14 cellular contexts compared by ENCODE assay signal in the genomic region with DNA sequence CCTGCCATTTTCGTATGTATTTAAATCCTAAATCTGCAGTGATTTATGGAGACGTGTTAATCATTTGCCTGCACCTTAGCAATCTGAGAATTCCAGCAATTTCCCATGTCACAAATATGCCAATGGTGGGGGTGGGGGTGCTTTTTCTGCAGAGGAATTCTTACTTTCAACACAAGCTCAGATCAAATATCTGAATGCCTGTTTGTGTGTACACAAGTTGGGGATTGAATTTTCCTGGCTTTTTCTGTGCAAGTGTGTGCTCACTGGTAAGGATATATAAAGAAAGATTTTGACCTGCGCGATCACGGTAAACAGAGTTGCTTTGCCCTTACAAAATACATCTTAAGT.
DNase-seq lines count a peak whose midpoint lies in the region; ATAC-seq and TF ChIP-seq lines count a peak whose summit lies in the region.
"Had no signal": no experiment of that assay in that cellular context is flagged by ENCODE, and none has a peak within 500 bp of the region (broad histone marks: within the 10 kb centered on the region; RNA-seq: fewer than 3 reads in every experiment).

No MANE protein-coding gene starts in this region.

- peak overlapping the region; percentile 80 for H3K27ac ChIP-seq in DND-41 (ENCODE audit: low read length)
- H3K27ac ChIP-seq in VCaP = peak overlapping the region; percentile 71
- peak overlapping the region in 3 of 4 donors; percentile 49 to 66 (median 54) for H3K27ac ChIP-seq in sigmoid colon
- no peak overlapping the region for H3K27ac ChIP-seq in PC-9
- no peak overlapping the region for H3K27ac ChIP-seq in ovary

- POLR2A ChIA-PET in PC-9 (lab: Charles Lee; ENCODE audit: unreplicated experiment) = no interaction called here

- TF ChIP-seq EP300 in sigmoid colon (IDR thresholded peaks at IDR 0.05) = no peak
- TF ChIP-seq EP300 in ovary (IDR thresholded peaks at IDR 0.05) = no peak

- H4K20me1 ChIP-seq in DND-41 (ENCODE audit: insufficient read depth, low read length) (no peaks in the 10 kb centered on the region), PC-9 (ENCODE audit: insufficient read depth) (no peaks in the 10 kb centered on the region)

- CTCF ChIA-PET in PC-9 (lab: Charles Lee) = interaction anchor here (0.7 kb wide), 1 partner anchor 550 kb away, joined by 4 read pairs; no protein-coding TSS in a partner anchor

- no peaks in the 10 kb centered on the region for H3K79me2 ChIP-seq in DND-41 (ENCODE audit: insufficient read depth, low read length)
- no peaks in the 10 kb centered on the region for H3K79me2 ChIP-seq in PC-9 (ENCODE audit: low read depth)

- TF ChIP-seq POLR2A in sigmoid colon (IDR thresholded peaks at IDR 0.05) (no peak), ovary (IDR thresholded peaks at IDR 0.05) (no peak)

- no TSS peak for BruUV-seq in PC-9 (replicated peaks; lab: Mats Ljungman, UMichigan)

- no peak overlapping the region for H3K9ac ChIP-seq in DND-41 (ENCODE audit: low read depth, low read length)

- intact Hi-C loops in sigmoid colon (cut with DNase I) (loop anchor here (10.0 kb wide), 3 partner anchors 229 to 471 kb away; a partner anchor contains a TSS), PC-9 (cut with micrococcal nuclease; ENCODE audit: unreplicated experiment) (no loop called here), ovary (cut with DNase I) (no loop called here)

- no peak for ATAC-seq in DND-41 (ENCODE audit: insufficient read depth, low read depth)
- ATAC-seq in HG02852 (IDR thresholded peaks at IDR 0.05; ENCODE audit: unreplicated experiment) = no peak

- 21 to 65% methylated on average over 5 of the region's 5 CpGs for WGBS in sigmoid colon, 2 donors
- WGBS in ovary, 3 donors = 68 to 73% (median 68%) methylated on average over 5 of the region's 5 CpGs

- H3K9me3 ChIP-seq in DND-41 (ENCODE audit: insufficient read depth, low read length, severe bottlenecking) = no peaks in the 10 kb centered on the region
- H3K9me3 ChIP-seq in sigmoid colon = no peaks in the 10 kb centered on the region
- H3K9me3 ChIP-seq in PC-9 (ENCODE audit: insufficient read depth, low read depth) = no peaks in the 10 kb centered on the region
- H3K9me3 ChIP-seq in ovary = no peaks in the 10 kb centered on the region

- H3K4me1 ChIP-seq in DND-41 (ENCODE audit: insufficient read depth, low read length) (peaks cover 73% of the 10 kb centered on the region), sigmoid colon (peaks cover 0 to 67% (median 40%) of the 10 kb centered on the region in 4 donors), PC-9 (replicated peaks; ENCODE audit: insufficient read depth) (no peaks in the 10 kb centered on the region), ovary (ENCODE audit: insufficient read depth) (no peaks in the 10 kb centered on the region)

- H3K4me2 ChIP-seq in DND-41 (ENCODE audit: insufficient read depth, low read length) = no peak overlapping the region
- H3K4me2 ChIP-seq in PC-9 = no peak overlapping the region

- H3K27me3 ChIP-seq in DND-41 (ENCODE audit: insufficient read depth, low read length, poor library complexity) (no peaks in the 10 kb centered on the region), sigmoid colon (no peaks in the 10 kb centered on the region), PC-9 (ENCODE audit: insufficient read depth, low read depth) (no peaks in the 10 kb centered on the region), ovary (no peaks in the 10 kb centered on the region)

- TF ChIP-seq CTCF in DND-41 (IDR thresholded peaks at IDR 0.05; ENCODE audit: borderline replicate concordance, extremely low read depth, low read length, poor library complexity, severe bottlenecking) = no peak
- TF ChIP-seq CTCF in VCaP (conservative IDR thresholded peaks at IDR 0.05) = no peak
- no peak for TF ChIP-seq CTCF in sigmoid colon (IDR thresholded peaks at IDR 0.05)
- no peak for TF ChIP-seq CTCF in PC-9 (conservative IDR thresholded peaks at IDR 0.05)
- TF ChIP-seq CTCF in ovary (IDR thresholded peaks at IDR 0.05) = no peak

- H3F3A ChIP-seq in PC-9 (ENCODE audit: insufficient read depth, low read depth) = 0 out of 2 replicates have a peak, but pooled peaks cover 3% of the 10 kb centered on the region

- no peaks in the 10 kb centered on the region for H3K9me2 ChIP-seq in PC-9 (ENCODE audit: insufficient read depth)

- no peak overlapping the region for H2AFZ ChIP-seq in DND-41 (ENCODE audit: low read depth, low read length)
- H2AFZ ChIP-seq in PC-9 = no peak overlapping the region

- no peaks in the 10 kb centered on the region for H3K36me3 ChIP-seq in DND-41 (ENCODE audit: insufficient read depth, low read length)
- no peaks in the 10 kb centered on the region for H3K36me3 ChIP-seq in sigmoid colon
- no peaks in the 10 kb centered on the region for H3K36me3 ChIP-seq in PC-9 (ENCODE audit: low read depth)
- H3K36me3 ChIP-seq in ovary = no peaks in the 10 kb centered on the region

- DNase-seq in DND-41 (no peak), left kidney (ENCODE audit: low read depth, low spot score) (peak; percentile 70), sigmoid colon (no peak), H4 (ENCODE audit: low spot score) (no peak), PC-9 (no peak), ovary (no peak)
- DNase-seq: COR-L47, H9, NCI-H2081 treated with DMSO at 0.1 percent for 48 hours, NCI-H510A, SHP77 treated with DMSO at 0.1 percent for 48 hours had no signal

- H3K4me3 ChIP-seq in DND-41 (ENCODE audit: low read depth in 1 of 2, low read length in 2 of 2) = no peak overlapping the region
- H3K4me3 ChIP-seq in sigmoid colon = no peak overlapping the region
- no peak overlapping the region for H3K4me3 ChIP-seq in PC-9
- H3K4me3 ChIP-seq in ovary = no peak overlapping the region
- H3K4me3 ChIP-seq: K562 had no signal

Comparison
In these comparisons a context has a peak if more than half of its experiments do, and no peak if none do; other contexts are left out.
1. H3K27ac ChIP-seq: peak in DND-41 (single experiment), VCaP (single experiment) and sigmoid colon (3 of 4); none in PC-9 (single experiment) and ovary (0 of 2).